ENCODE assay signal across 1 cellular context in genomic region chr2:74464406-74464805, GRCh38.
TF ChIP-seq lines count a peak whose summit lies in the region.

No MANE protein-coding gene starts in this region.

TF ChIP-seq in endothelial cell of umbilical vein, 7 proteins besides CTCF, POLR2A, EP300 and RAD21:
- TF ChIP-seq POLR2AphosphoS5 (IDR thresholded peaks at IDR 0.05; ENCODE audit: insufficient read depth, low read depth, low read length): no peak
- TF ChIP-seq EZH2 (IDR thresholded peaks at IDR 0.05; ENCODE audit: borderline replicate concordance, low read depth, low read length, severe bottlenecking): no peak
- TF ChIP-seq GATA2 (IDR thresholded peaks at IDR 0.05; ENCODE audit: insufficient read depth, insufficient read length, low read depth, low read length): no peak
- TF ChIP-seq MYC (IDR thresholded peaks at IDR 0.05; ENCODE audit: low read depth, low read length): no peak
- no peak for TF ChIP-seq JUN (IDR thresholded peaks at IDR 0.05; ENCODE audit: borderline replicate concordance, insufficient read depth, insufficient read length, low read depth)
- TF ChIP-seq MAX (IDR thresholded peaks at IDR 0.05; ENCODE audit: insufficient read depth, insufficient read length): no peak
- TF ChIP-seq FOS (IDR thresholded peaks at IDR 0.05; ENCODE audit: borderline replicate concordance, insufficient read depth, low read length): no peak
